Comparison of ENCODE assay signal across 1 cellular context in the genomic region with DNA sequence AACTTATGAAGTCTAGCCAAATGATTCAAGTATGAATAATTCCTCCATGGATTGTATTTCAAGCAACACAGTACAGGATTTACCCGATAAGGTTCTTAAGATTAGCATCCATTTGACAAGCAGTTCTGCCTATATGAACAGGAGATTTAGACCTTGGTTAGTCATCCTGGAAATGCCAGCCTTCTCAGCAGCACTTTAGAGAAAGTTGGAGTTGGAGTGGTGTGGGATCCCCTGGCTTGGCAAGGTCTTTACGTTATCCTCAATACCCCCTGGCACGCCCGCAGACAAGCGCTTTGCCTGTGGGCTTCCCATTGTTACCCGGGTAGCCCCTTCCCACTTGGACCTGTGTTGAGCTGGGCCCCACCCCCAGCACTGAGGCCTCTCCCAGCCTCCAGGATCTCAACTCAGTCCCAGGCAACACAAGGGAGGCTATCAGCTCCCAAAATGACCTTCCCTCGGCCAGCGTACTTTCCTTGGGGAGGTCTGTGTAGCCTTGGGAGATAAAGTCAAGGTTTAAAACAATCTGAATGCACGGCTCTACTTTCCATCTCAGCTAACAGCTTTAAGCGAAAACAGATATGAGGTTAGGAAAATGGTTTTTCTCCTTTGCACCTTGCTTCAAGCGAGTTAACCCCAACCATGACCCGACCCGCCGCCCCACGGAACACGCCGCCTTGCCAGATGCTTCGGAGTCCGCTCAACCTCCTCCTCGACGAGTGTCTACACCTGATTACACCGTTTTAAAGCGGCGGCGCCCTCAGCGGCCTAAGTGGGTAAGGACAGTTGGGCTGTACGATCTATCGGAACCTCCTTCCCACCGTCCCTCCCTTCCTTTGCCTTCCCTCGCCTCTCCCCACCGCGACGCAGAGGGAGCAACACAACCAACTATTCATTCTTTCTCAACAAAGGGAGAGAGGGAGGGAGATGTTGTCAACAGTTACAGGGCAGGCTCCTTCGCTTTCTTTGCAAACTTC.
TF ChIP-seq lines count a peak whose summit lies in the region.

No MANE protein-coding gene starts in this region.

TF ChIP-seq in K562, 482 proteins besides CTCF, POLR2A, EP300 and RAD21 (continued from another document):
- TF ChIP-seq, protein P1, sequence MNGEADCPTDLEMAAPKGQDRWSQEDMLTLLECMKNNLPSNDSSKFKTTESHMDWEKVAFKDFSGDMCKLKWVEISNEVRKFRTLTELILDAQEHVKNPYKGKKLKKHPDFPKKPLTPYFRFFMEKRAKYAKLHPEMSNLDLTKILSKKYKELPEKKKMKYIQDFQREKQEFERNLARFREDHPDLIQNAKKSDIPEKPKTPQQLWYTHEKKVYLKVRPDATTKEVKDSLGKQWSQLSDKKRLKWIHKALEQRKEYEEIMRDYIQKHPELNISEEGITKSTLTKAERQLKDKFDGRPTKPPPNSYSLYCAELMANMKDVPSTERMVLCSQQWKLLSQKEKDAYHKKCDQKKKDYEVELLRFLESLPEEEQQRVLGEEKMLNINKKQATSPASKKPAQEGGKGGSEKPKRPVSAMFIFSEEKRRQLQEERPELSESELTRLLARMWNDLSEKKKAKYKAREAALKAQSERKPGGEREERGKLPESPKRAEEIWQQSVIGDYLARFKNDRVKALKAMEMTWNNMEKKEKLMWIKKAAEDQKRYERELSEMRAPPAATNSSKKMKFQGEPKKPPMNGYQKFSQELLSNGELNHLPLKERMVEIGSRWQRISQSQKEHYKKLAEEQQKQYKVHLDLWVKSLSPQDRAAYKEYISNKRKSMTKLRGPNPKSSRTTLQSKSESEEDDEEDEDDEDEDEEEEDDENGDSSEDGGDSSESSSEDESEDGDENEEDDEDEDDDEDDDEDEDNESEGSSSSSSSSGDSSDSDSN (IDR thresholded peaks at IDR 0.05; ENCODE audit: borderline replicate concordance in 1 of 2, low read depth in 2 of 2, low read length in 2 of 2): peak in 1 of 2 experiments; percentile 68; a peak in 1 of 4 replicates
- TF ChIP-seq, protein P2, sequence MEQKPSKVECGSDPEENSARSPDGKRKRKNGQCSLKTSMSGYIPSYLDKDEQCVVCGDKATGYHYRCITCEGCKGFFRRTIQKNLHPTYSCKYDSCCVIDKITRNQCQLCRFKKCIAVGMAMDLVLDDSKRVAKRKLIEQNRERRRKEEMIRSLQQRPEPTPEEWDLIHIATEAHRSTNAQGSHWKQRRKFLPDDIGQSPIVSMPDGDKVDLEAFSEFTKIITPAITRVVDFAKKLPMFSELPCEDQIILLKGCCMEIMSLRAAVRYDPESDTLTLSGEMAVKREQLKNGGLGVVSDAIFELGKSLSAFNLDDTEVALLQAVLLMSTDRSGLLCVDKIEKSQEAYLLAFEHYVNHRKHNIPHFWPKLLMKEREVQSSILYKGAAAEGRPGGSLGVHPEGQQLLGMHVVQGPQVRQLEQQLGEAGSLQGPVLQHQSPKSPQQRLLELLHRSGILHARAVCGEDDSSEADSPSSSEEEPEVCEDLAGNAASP (IDR thresholded peaks at IDR 0.05): no peak
- TF ChIP-seq ZBTB8A (IDR thresholded peaks at IDR 0.05; ENCODE audit: partially characterized antibody): no peak
- TF ChIP-seq, protein P3, sequence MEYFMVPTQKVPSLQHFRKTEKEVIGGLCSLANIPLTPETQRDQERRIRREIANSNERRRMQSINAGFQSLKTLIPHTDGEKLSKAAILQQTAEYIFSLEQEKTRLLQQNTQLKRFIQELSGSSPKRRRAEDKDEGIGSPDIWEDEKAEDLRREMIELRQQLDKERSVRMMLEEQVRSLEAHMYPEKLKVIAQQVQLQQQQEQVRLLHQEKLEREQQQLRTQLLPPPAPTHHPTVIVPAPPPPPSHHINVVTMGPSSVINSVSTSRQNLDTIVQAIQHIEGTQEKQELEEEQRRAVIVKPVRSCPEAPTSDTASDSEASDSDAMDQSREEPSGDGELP (CRISPR knock-in tag; IDR thresholded peaks at IDR 0.05; ENCODE audit: borderline replicate concordance): peak; percentile 72
- peak; percentile 26; the same call in 1 of the 2 replicates for TF ChIP-seq SMAD4 (CRISPR knock-in tag; conservative IDR thresholded peaks at IDR 0.05)
- TF ChIP-seq, protein P4, sequence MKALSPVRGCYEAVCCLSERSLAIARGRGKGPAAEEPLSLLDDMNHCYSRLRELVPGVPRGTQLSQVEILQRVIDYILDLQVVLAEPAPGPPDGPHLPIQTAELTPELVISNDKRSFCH (CRISPR knock-in tag; IDR thresholded peaks at IDR 0.05): no peak
- TF ChIP-seq, protein P4 (tag; IDR thresholded peaks at IDR 0.05): 0 out of 2 replicates have a peak, but pooled peaks have one; percentile 29
- TF ChIP-seq, protein P5, sequence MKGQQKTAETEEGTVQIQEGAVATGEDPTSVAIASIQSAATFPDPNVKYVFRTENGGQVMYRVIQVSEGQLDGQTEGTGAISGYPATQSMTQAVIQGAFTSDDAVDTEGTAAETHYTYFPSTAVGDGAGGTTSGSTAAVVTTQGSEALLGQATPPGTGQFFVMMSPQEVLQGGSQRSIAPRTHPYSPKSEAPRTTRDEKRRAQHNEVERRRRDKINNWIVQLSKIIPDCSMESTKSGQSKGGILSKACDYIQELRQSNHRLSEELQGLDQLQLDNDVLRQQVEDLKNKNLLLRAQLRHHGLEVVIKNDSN (CRISPR knock-in tag; IDR thresholded peaks at IDR 0.05): no peak; the same call in 1 of the 2 replicates
- TF ChIP-seq ZNF444 (CRISPR knock-in tag; IDR thresholded peaks at IDR 0.05): no peak
- no peak for TF ChIP-seq ATF1 (CRISPR knock-in tag; IDR thresholded peaks at IDR 0.05)
- 0 out of 2 replicates have a peak, but pooled peaks have one; percentile 19 for TF ChIP-seq ATF1 (tag; IDR thresholded peaks at IDR 0.05)
- TF ChIP-seq HDGF (IDR thresholded peaks at IDR 0.05): no peak
- TF ChIP-seq SP1 (CRISPR knock-in tag; IDR thresholded peaks at IDR 0.05): peak; percentile 48; the same call in 1 of the 2 replicates
- TF ChIP-seq DACH1 (IDR thresholded peaks at IDR 0.05; ENCODE audit: partially characterized antibody): no peak
- 0 out of 2 replicates have a peak, but pooled peaks have one; percentile 9 for TF ChIP-seq HCFC1 (IDR thresholded peaks at IDR 0.05; ENCODE audit: low read depth, low read length)
- TF ChIP-seq, protein P6, sequence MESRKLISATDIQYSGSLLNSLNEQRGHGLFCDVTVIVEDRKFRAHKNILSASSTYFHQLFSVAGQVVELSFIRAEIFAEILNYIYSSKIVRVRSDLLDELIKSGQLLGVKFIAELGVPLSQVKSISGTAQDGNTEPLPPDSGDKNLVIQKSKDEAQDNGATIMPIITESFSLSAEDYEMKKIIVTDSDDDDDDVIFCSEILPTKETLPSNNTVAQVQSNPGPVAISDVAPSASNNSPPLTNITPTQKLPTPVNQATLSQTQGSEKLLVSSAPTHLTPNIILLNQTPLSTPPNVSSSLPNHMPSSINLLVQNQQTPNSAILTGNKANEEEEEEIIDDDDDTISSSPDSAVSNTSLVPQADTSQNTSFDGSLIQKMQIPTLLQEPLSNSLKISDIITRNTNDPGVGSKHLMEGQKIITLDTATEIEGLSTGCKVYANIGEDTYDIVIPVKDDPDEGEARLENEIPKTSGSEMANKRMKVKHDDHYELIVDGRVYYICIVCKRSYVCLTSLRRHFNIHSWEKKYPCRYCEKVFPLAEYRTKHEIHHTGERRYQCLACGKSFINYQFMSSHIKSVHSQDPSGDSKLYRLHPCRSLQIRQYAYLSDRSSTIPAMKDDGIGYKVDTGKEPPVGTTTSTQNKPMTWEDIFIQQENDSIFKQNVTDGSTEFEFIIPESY (CRISPR knock-in tag; IDR thresholded peaks at IDR 0.05): no peak
- TF ChIP-seq ZNF584 (CRISPR knock-in tag; IDR thresholded peaks at IDR 0.05; ENCODE audit: low read depth): no peak
- peak; percentile 99 for TF ChIP-seq ZSCAN29 (IDR thresholded peaks at IDR 0.05)
- 0 out of 2 replicates have a peak, but pooled peaks have one; percentile 13 for TF ChIP-seq SMC3 (conservative IDR thresholded peaks at IDR 0.05; ENCODE audit: insufficient read depth, low read depth, low read length)
- TF ChIP-seq, protein P7, sequence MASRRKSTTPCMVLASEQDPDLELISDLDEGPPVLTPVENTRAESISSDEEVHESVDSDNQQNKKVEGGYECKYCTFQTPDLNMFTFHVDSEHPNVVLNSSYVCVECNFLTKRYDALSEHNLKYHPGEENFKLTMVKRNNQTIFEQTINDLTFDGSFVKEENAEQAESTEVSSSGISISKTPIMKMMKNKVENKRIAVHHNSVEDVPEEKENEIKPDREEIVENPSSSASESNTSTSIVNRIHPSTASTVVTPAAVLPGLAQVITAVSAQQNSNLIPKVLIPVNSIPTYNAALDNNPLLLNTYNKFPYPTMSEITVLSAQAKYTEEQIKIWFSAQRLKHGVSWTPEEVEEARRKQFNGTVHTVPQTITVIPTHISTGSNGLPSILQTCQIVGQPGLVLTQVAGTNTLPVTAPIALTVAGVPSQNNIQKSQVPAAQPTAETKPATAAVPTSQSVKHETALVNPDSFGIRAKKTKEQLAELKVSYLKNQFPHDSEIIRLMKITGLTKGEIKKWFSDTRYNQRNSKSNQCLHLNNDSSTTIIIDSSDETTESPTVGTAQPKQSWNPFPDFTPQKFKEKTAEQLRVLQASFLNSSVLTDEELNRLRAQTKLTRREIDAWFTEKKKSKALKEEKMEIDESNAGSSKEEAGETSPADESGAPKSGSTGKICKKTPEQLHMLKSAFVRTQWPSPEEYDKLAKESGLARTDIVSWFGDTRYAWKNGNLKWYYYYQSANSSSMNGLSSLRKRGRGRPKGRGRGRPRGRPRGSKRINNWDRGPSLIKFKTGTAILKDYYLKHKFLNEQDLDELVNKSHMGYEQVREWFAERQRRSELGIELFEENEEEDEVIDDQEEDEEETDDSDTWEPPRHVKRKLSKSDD (conservative IDR thresholded peaks at IDR 0.05; ENCODE audit: low read length): no peak
- TF ChIP-seq, protein P8, sequence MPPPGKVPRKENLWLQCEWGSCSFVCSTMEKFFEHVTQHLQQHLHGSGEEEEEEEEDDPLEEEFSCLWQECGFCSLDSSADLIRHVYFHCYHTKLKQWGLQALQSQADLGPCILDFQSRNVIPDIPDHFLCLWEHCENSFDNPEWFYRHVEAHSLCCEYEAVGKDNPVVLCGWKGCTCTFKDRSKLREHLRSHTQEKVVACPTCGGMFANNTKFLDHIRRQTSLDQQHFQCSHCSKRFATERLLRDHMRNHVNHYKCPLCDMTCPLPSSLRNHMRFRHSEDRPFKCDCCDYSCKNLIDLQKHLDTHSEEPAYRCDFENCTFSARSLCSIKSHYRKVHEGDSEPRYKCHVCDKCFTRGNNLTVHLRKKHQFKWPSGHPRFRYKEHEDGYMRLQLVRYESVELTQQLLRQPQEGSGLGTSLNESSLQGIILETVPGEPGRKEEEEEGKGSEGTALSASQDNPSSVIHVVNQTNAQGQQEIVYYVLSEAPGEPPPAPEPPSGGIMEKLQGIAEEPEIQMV (tag; conservative IDR thresholded peaks at IDR 0.05; ENCODE audit: low read depth): no peak
- peak; percentile 54; the same call in 1 of the 2 replicates for TF ChIP-seq CTBP1 (IDR thresholded peaks at IDR 0.05; ENCODE audit: borderline replicate concordance)
- TF ChIP-seq TCF7 (IDR thresholded peaks at IDR 0.05; ENCODE audit: borderline replicate concordance): no peak
- no peak for TF ChIP-seq TBL1XR1 (IDR thresholded peaks at IDR 0.05; ENCODE audit: low read length in 2 of 2)
- TF ChIP-seq NR2C2 (CRISPR knock-in tag; IDR thresholded peaks at IDR 0.05): 0 out of 2 replicates have a peak, but pooled peaks have one; percentile 24
- TF ChIP-seq NR2C2 (tag; IDR thresholded peaks at IDR 0.05): no peak
- peak; percentile 43 for TF ChIP-seq CXXC5 (CRISPR knock-in tag; IDR thresholded peaks at IDR 0.05)
- TF ChIP-seq, protein P9, sequence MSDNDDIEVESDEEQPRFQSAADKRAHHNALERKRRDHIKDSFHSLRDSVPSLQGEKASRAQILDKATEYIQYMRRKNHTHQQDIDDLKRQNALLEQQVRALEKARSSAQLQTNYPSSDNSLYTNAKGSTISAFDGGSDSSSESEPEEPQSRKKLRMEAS (CRISPR knock-in tag; IDR thresholded peaks at IDR 0.05): peak; percentile 36; the same call in 1 of the 2 replicates
